ENCODE assay signal across 8 cellular contexts in the genomic region with DNA sequence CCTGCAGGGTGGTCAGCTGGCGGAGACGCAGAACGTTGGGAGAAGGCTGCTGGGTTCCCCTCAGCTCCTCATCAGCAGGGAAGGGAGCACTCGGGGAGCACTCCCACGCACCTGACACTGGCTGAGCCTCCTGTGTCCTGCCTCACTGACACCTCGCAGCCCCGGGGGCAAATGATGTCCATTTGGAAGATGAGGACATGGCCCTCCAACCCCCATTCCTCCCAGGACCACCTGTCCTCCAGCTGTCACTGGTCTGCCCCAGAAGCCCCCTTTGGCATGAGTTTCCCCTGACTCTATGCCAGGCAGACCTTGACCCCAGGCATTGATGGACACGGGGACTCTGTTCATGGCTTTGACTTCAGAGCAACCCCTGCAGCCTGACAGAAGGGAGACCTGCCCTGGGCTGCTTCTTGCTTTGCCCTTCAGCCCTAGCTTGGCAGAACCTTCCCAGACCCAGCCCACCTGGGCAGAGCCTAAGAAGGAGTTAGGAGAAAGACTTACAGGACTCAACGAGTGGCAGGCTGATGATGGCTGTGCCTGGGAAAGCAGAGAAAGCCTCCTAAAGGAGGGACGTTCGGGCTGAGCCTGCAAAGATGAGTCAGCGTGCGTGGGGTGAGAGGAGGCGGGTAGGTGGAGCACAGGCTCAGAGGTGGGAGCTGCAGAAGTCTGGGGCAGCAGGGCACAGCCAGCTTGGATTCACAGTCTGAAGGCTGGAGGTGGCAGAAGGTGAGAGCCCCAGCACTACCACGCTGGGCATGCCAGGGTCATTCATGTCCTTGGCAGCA.
DNase-seq lines count a peak whose midpoint lies in the region; ATAC-seq and TF ChIP-seq lines count a peak whose summit lies in the region.

No MANE protein-coding gene starts in this region.

- WGBS in SK-N-SH (ENCODE audit: low lambda C conversion rate), result 3% methylated on average over 12 of the region's 15 CpGs

- DNase-seq in NCI-H1417 (lab: John Stamatoyannopoulos, UW), result peak in 2 of 3 experiments; percentile 48 to 65
- no peak for DNase-seq in NCI-H1417 treated with DMSO at 0.1 percent for 48 hours (lab: John Stamatoyannopoulos, UW)
- DNase-seq in SK-N-SH, result peak; percentile 52
- peak in 9 of 10 donors; percentile 39 to 92 (median 79) for DNase-seq in dorsolateral prefrontal cortex
- DNase-seq in posterior cingulate gyrus, result peak in 9 of 10 donors; percentile 36 to 96 (median 77)

- ATAC-seq in GM18907 (IDR thresholded peaks at IDR 0.05; ENCODE audit: unreplicated experiment) (no peak), HG02642 (IDR thresholded peaks at IDR 0.05; ENCODE audit: poor library complexity, unreplicated experiment) (no peak), GM21423 (IDR thresholded peaks at IDR 0.05; ENCODE audit: unreplicated experiment) (no peak)

- no peak overlapping the region for H3K27ac ChIP-seq in SK-N-SH (ENCODE audit: low read depth in 2 of 2, low read length in 1 of 2)
- H3K27ac ChIP-seq in dorsolateral prefrontal cortex, result peak overlapping the region in 56 of 59 donors; percentile 17 to 93 (median 77)

- H3K27me3 ChIP-seq in SK-N-SH (ENCODE audit: insufficient read depth) (peaks cover 40% of the 10 kb centered on the region; the same call in 1 of the 2 replicates), dorsolateral prefrontal cortex (peaks cover 0 to 46% (median 10%) of the 10 kb centered on the region in 45 donors)

- no peaks in the 10 kb centered on the region for H3K36me3 ChIP-seq in SK-N-SH (replicated peaks in 1 of 2; ENCODE audit: control insufficient read depth in 1 of 2, insufficient read depth in 2 of 2, low read length in 1 of 2)

- peak overlapping the region; percentile 56; the same call in 1 of the 2 replicates for H3K4me2 ChIP-seq in SK-N-SH

- H3K79me2 ChIP-seq in SK-N-SH (ENCODE audit: insufficient read depth), result no peaks in the 10 kb centered on the region

- TF ChIP-seq EP300 in SK-N-SH (IDR thresholded peaks at IDR 0.05; ENCODE audit: borderline replicate concordance in 1 of 2, low read depth in 1 of 2, low read length in 1 of 2), result no peak

- H3K4me3 ChIP-seq in SK-N-SH (ENCODE audit: low read depth in 2 of 2, low read length in 1 of 2) (no peak overlapping the region), dorsolateral prefrontal cortex (peak overlapping the region in 20 of 59 donors; percentile 2 to 61 (median 39))

- CTCF ChIA-PET in SK-N-SH (lab: Yijun Ruan, JAX), result interaction anchor here (0.8 to 10.9 kb wide), 38 partner anchors 9 to 214 kb away, joined by 3 to 502 read pairs (median 8); a partner anchor contains a TSS

- no peak overlapping the region for H2AFZ ChIP-seq in SK-N-SH (ENCODE audit: low read depth)

- H3K4me1 ChIP-seq in SK-N-SH (ENCODE audit: control insufficient read depth in 1 of 2, insufficient read depth in 2 of 2, low read depth in 1 of 2, low read length in 1 of 2), result peaks cover 0 to 5% of the 10 kb centered on the region in 2 experiments; a peak in 1 of 4 replicates

- intact Hi-C loops in dorsolateral prefrontal cortex (cut with DNase I), result loop anchor here in 1 of 2 donors (1.0 kb wide), 1 partner anchor 77 kb away; no protein-coding TSS in a partner anchor
- intact Hi-C loops in posterior cingulate gyrus (cut with DNase I), result loop anchor here (10.0 kb wide), 1 partner anchor 200 kb away; no protein-coding TSS in a partner anchor

- POLR2A ChIA-PET in SK-N-SH (lab: Yijun Ruan, JAX), result interaction anchor here (1.6 to 1.8 kb wide), 2 partner anchors 19 to 77 kb away, joined by 4 to 7 read pairs; no protein-coding TSS in a partner anchor

- H4K20me1 ChIP-seq in SK-N-SH (ENCODE audit: insufficient read depth), result no peaks in the 10 kb centered on the region

- no peak for TF ChIP-seq RAD21 in SK-N-SH (IDR thresholded peaks at IDR 0.05; ENCODE audit: low read length)

- H3F3A ChIP-seq in SK-N-SH (replicated peaks; ENCODE audit: insufficient read depth), result no peaks in the 10 kb centered on the region

- no peak for TF ChIP-seq CTCF in SK-N-SH (IDR thresholded peaks at IDR 0.05)
- no peak for TF ChIP-seq CTCF in dorsolateral prefrontal cortex (IDR thresholded peaks at IDR 0.05 in 54 of 56, conservative IDR thresholded peaks at IDR 0.05 in 2 of 56; ENCODE audit: low read depth in 1 of 56, partially characterized antibody in 56 of 56)

- H3K9ac ChIP-seq in SK-N-SH, result no peak overlapping the region

- no peaks in the 10 kb centered on the region for H3K9me3 ChIP-seq in SK-N-SH

- H3K9me2 ChIP-seq in SK-N-SH, result no peaks in the 10 kb centered on the region

TF ChIP-seq in SK-N-SH, 30 proteins besides CTCF, POLR2A, EP300 and RAD21:
- peak; percentile 19; the same call in 1 of the 2 replicates for TF ChIP-seq FOSL2 (IDR thresholded peaks at IDR 0.05; ENCODE audit: borderline replicate concordance, low read depth)
- no peak for TF ChIP-seq CHD2 (IDR thresholded peaks at IDR 0.05; ENCODE audit: low read length, partially characterized antibody)

Comparison
In these comparisons a context has a peak if more than half of its experiments do, and no peak if none do; other contexts are left out.
1. H3K27ac ChIP-seq: peak in dorsolateral prefrontal cortex (56 of 59); none in SK-N-SH (0 of 2).